Comparison of ENCODE assay signal across 10 cellular contexts in the genomic region with DNA sequence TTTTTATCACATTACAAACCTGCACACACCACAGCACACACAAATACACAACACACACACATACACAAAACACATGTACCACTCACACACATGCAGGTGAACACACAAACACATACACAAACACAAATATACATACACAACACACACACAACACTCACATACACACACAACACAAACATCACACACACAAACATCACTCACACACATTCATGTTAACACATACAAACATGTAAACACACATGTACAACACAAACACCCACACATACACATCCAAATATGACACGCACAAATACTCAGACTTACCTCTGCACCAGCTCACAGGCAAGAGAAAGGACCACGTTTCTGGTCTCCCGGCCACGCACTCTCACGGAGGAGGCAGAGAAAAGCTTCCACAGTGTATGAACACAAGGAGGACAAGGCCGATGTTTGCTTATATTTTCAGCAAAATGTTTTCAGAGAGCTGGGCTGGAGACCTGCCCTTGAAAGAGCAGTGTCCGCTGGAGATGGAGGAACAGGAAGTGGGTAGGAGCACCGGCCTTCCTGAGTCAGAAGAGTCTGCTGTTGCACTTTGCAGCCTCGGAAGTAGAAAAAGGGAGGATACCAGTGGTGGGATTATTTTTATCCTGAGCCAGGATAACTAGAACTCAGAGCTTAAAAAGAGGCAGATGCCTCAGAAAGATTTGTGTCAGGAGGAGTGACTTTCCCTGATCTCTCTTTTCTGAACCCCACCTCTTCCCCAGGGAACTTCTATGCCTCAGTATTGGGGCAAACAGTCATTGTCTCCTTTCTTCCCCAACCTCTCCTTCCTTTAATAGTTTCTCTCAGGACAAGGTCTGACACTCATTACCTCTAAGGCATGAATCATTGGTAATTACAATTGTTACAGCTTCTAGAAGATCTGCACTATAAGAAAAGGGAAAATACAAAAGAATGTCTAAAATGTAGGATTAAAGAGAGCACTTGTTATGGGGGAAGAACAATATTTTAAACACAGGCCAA. TPM values are rescaled to one million over a fixed set of nuclear protein-coding genes. Genes with fewer than 3 reads are reported as not detected.
DNase-seq lines count a peak whose midpoint lies in the region; ATAC-seq and TF ChIP-seq lines count a peak whose summit lies in the region.
"Had no signal": no experiment of that assay in that cellular context is flagged by ENCODE, and none has a peak within 500 bp of the region (broad histone marks: within the 10 kb centered on the region; RNA-seq: fewer than 3 reads in every experiment).

A gene (minus strand): TSS at position 520 of the 999 bp plus-strand sequence. CDS start 2,243 bp downstream, outside the sequence.

- no peaks in the 10 kb centered on the region for H3K27me3 ChIP-seq in esophagus squamous epithelium
- H3K27me3 ChIP-seq: pancreas had no signal

- H3K27ac ChIP-seq in esophagus squamous epithelium = peak within 1 kb of the TSS; percentile 51 to 86 (median 76)
- H3K27ac ChIP-seq: pancreas had no signal

- H3K4me3 Mint-ChIP-seq in activated CD4-positive, alpha-beta T cell treated with anti-CD3 and anti-CD28 coated beads, Interleukin-2, amount 10 ng/mL, durations not matched to agents 7 days and 5 days = peak within 1 kb of the TSS; percentile 88
- H3K4me3 Mint-ChIP-seq in chondrocyte (ENCODE audit: unreplicated experiment) = no peak within 1 kb of the TSS

- peaks cover 29% of the 10 kb centered on the region for H3K9me3 Mint-ChIP-seq in activated CD4-positive, alpha-beta T cell treated with anti-CD3 and anti-CD28 coated beads, Interleukin-2, amount 10 ng/mL, durations not matched to agents 7 days and 5 days
- H3K9me3 Mint-ChIP-seq in chondrocyte (ENCODE audit: low read depth) = peaks cover 33% of the 10 kb centered on the region

- peak within 1 kb of the TSS; percentile 91 for H3K27ac Mint-ChIP-seq in activated CD4-positive, alpha-beta T cell treated with anti-CD3 and anti-CD28 coated beads, Interleukin-2, amount 10 ng/mL, durations not matched to agents 7 days and 5 days
- no peak within 1 kb of the TSS for H3K27ac Mint-ChIP-seq in chondrocyte (ENCODE audit: unreplicated experiment)

- TF ChIP-seq POLR2A in GM19099 (IDR thresholded peaks at IDR 0.05; ENCODE audit: extremely low read depth, insufficient read length, low read depth) (peak; percentile 47), esophagus squamous epithelium (IDR thresholded peaks at IDR 0.05) (no peak)

- POLR2A ChIA-PET in activated CD4-positive, alpha-beta T cell treated with anti-CD3 and anti-CD28 coated beads, Interleukin-2, amount 10 ng/mL, durations not matched to agents 7 days and 5 days (lab: Charles Lee) = interaction anchor here (0.8 to 1.5 kb wide), 5 partner anchors 36 to 116 kb away, joined by 3 to 5 read pairs (median 4); a partner anchor contains a TSS

- H3K4me1 Mint-ChIP-seq in activated CD4-positive, alpha-beta T cell treated with anti-CD3 and anti-CD28 coated beads, Interleukin-2, amount 10 ng/mL, durations not matched to agents 7 days and 5 days = peaks cover 66% of the 10 kb centered on the region
- H3K4me1 Mint-ChIP-seq in chondrocyte (ENCODE audit: low read depth) = no peaks in the 10 kb centered on the region

- TF ChIP-seq CTCF in esophagus squamous epithelium (IDR thresholded peaks at IDR 0.05) (no peak), chondrocyte (IDR thresholded peaks at IDR 0.05) (no peak)

- DNase-seq in activated CD4-positive, alpha-beta T cell treated with anti-CD3 and anti-CD28 coated beads, Interleukin-2, amount 10 ng/mL, durations not matched to agents 7 days and 5 days = peak; percentile 57
- no peak for DNase-seq in esophagus squamous epithelium (lab: John Stamatoyannopoulos, UW)
- DNase-seq in stimulated activated CD4-positive, alpha-beta T cell treated with anti-CD3 and anti-CD28 coated beads, Interleukin-4, amount 100 ng/mL, for 1 hour = peak; percentile 33
- no peak for DNase-seq in DMS 273 treated with DMSO at 0.1 percent for 48 hours (lab: John Stamatoyannopoulos, UW)
- DNase-seq in chondrocyte (ENCODE audit: low spot score) = no peak
- DNase-seq: pancreas had no signal

- no peaks in the 10 kb centered on the region for H3K27me3 Mint-ChIP-seq in activated CD4-positive, alpha-beta T cell treated with anti-CD3 and anti-CD28 coated beads, Interleukin-2, amount 10 ng/mL, durations not matched to agents 7 days and 5 days
- H3K27me3 Mint-ChIP-seq in chondrocyte (ENCODE audit: low read depth) = no peaks in the 10 kb centered on the region

- WGBS in esophagus squamous epithelium, 2 donors = 58 to 62% methylated on average over 9 of the region's 9 CpGs

- peaks cover 0 to 18% (median 0%) of the 10 kb centered on the region in 3 donors for H3K36me3 ChIP-seq in esophagus squamous epithelium
- H3K36me3 ChIP-seq: pancreas had no signal

- H3K4me3 ChIP-seq in esophagus squamous epithelium = peak within 1 kb of the TSS; percentile 12 to 62 (median 42)

- H3K4me1 ChIP-seq in esophagus squamous epithelium = peaks cover 0 to 24% (median 10%) of the 10 kb centered on the region in 3 donors
- H3K4me1 ChIP-seq: pancreas had no signal

- CTCF ChIA-PET in activated CD4-positive, alpha-beta T cell treated with anti-CD3 and anti-CD28 coated beads, Interleukin-2, amount 10 ng/mL, durations not matched to agents 7 days and 5 days (lab: Charles Lee) = interaction anchor here (1.2 to 1.9 kb wide), 9 partner anchors 9 to 183 kb away, joined by 3 to 6 read pairs (median 4); no protein-coding TSS in a partner anchor

- peaks cover 0 to 8% (median 0%) of the 10 kb centered on the region in 3 donors for H3K9me3 ChIP-seq in esophagus squamous epithelium
- H3K9me3 ChIP-seq: pancreas had no signal

- H3K36me3 Mint-ChIP-seq in activated CD4-positive, alpha-beta T cell treated with anti-CD3 and anti-CD28 coated beads, Interleukin-2, amount 10 ng/mL, durations not matched to agents 7 days and 5 days (ENCODE audit: low read depth) = peaks cover 83% of the 10 kb centered on the region
- no peaks in the 10 kb centered on the region for H3K36me3 Mint-ChIP-seq in chondrocyte (ENCODE audit: low read depth)

- intact Hi-C loops in esophagus squamous epithelium (cut with DNase I) = loop anchor here (10.0 kb wide), 1 partner anchor 177 kb away; a partner anchor contains a TSS

- ATAC-seq in HG03196 (IDR thresholded peaks at IDR 0.05; ENCODE audit: unreplicated experiment) = peak; percentile 66
- no peak for ATAC-seq in HG02970 (IDR thresholded peaks at IDR 0.05; ENCODE audit: low FRiP score, unreplicated experiment)

RNA-seq across cellular contexts. Expression of the gene that starts here (rescaled TPM):
- total RNA-seq in activated CD4-positive, alpha-beta T cell treated with anti-CD3 and anti-CD28 coated beads, Interleukin-2, amount 10 ng/mL, durations not matched to agents 7 days and 5 days = 100 to 1,000 TPM; 105 to 109 TPM
- total RNA-seq in esophagus squamous epithelium (10 to 100 TPM in 2 of 4 donors, 1 to 10 TPM in 2; 3.1 to 30.1 (median 12.9) TPM), chondrocyte (not detected in 3 replicates)
- total RNA-seq: SK-MEL-5 had no signal

Comparison
In these comparisons a context has a peak if more than half of its experiments do, and no peak if none do; other contexts are left out.
1. DNase-seq: peak in activated CD4-positive, alpha-beta T cell treated with anti-CD3 and anti-CD28 coated beads, Interleukin-2, amount 10 ng/mL, durations not matched to agents 7 days and 5 days (single experiment) and stimulated activated CD4-positive, alpha-beta T cell treated with anti-CD3 and anti-CD28 coated beads, Interleukin-4, amount 100 ng/mL, for 1 hour (single experiment); none in esophagus squamous epithelium (single experiment), DMS 273 treated with DMSO at 0.1 percent for 48 hours (single experiment) and chondrocyte (single experiment).